10 cellular contexts compared by ENCODE assay signal in genomic region chr3:112126501-112126900, GRCh38. TPM values are rescaled to one million over a fixed set of nuclear protein-coding genes. Genes with fewer than 3 reads are reported as not detected.
A peak's percentile ranks its signal among the peaks of the same experiment; 100 is the strongest.
DNase-seq lines count a peak whose midpoint lies in the region; ATAC-seq, FAIRE-seq and TF ChIP-seq lines count a peak whose summit lies in the region.
"Had no signal": no experiment of that assay in that cellular context is flagged by ENCODE, and none has a peak within 500 bp of the region (broad histone marks: within the 10 kb centered on the region; RNA-seq: fewer than 3 reads in every experiment).

No MANE protein-coding gene starts in this region.

- H3K9me2 ChIP-seq in GM23248 (ENCODE audit: insufficient read depth), result no peaks in the 10 kb centered on the region

- TF ChIP-seq POLR2A in HepG2 (IDR thresholded peaks at IDR 0.05; ENCODE audit: insufficient read depth in 1 of 2, low read depth in 2 of 2, low read length in 2 of 2), result no peak

- BruUV-seq in A673 (replicated peaks; lab: Mats Ljungman, UMichigan) (no TSS peak), HepG2 (replicated peaks; lab: Mats Ljungman, UMichigan) (no TSS peak)

- TF ChIP-seq EP300 in HepG2 (IDR thresholded peaks at IDR 0.05; ENCODE audit: low read depth in 2 of 2, low read length in 2 of 2) (no peak), HepG2 (CRISPR knock-in tag; IDR thresholded peaks at IDR 0.05; ENCODE audit: borderline replicate concordance) (no peak)

- POLR2A ChIA-PET in A673 (lab: Charles Lee; ENCODE audit: low non-redundant PET) (no interaction called here), activated B cell treated with CpG ODN at 0.5 μM for 24 hours (lab: Charles Lee) (interaction anchor here (3.9 kb wide), 1 partner anchor 9 kb away, joined by 27 read pairs; no protein-coding TSS in a partner anchor), HepG2 (lab: Yijun Ruan, JAX) (no interaction called here)

- no peaks in the 10 kb centered on the region for H3K9me3 Mint-ChIP-seq in activated B cell treated with CpG ODN at 0.5 μM for 24 hours

- no peak for TF ChIP-seq RAD21 in HepG2 (CRISPR knock-in tag; IDR thresholded peaks at IDR 0.05)

- H3K79me2 ChIP-seq in GM23248 (ENCODE audit: insufficient read depth), result no peaks in the 10 kb centered on the region
- H3K79me2 ChIP-seq in HepG2 (ENCODE audit: insufficient read depth, low read length), result no peaks in the 10 kb centered on the region

- H3K4me3 ChIP-seq in A673 (ENCODE audit: low read depth, low read length, poor library complexity, severe bottlenecking) (no peak overlapping the region), GM23248 (no peak overlapping the region), HepG2 (replicated peaks in 1 of 3; ENCODE audit: insufficient read depth in 1 of 3, low read depth in 2 of 3, low read length in 3 of 3) (no peak overlapping the region)
- H3K4me3 ChIP-seq: thoracic aorta had no signal

- H3K27me3 Mint-ChIP-seq in activated B cell treated with CpG ODN at 0.5 μM for 24 hours, result no peaks in the 10 kb centered on the region

- H3K36me3 ChIP-seq in A673 (ENCODE audit: insufficient read depth, low read length, poor library complexity, severe bottlenecking), result no peaks in the 10 kb centered on the region
- no peaks in the 10 kb centered on the region for H3K36me3 ChIP-seq in GM23248 (ENCODE audit: low read depth)
- H3K36me3 ChIP-seq in HepG2 (replicated peaks in 1 of 2; ENCODE audit: control insufficient read depth in 1 of 2, insufficient read depth in 2 of 2, low read length in 2 of 2), result no peaks in the 10 kb centered on the region
- H3K36me3 ChIP-seq: thoracic aorta had no signal

- ATAC-seq in activated B cell treated with CpG ODN at 0.5 μM for 24 hours (ENCODE audit: low read depth) (no peak), HepG2 (no peak)

- no peak overlapping the region for H3K27ac ChIP-seq in A673 (ENCODE audit: low read depth, low read length, poor library complexity, severe bottlenecking)
- no peak overlapping the region for H3K27ac ChIP-seq in GM23248
- no peak overlapping the region for H3K27ac ChIP-seq in HepG2 (ENCODE audit: extremely low read length, insufficient read depth, low read length)
- H3K27ac ChIP-seq: thoracic aorta had no signal

- H3K4me1 ChIP-seq in A673 (ENCODE audit: insufficient read depth, low read length, poor library complexity, severe bottlenecking), result no peaks in the 10 kb centered on the region
- peaks cover 8% of the 10 kb centered on the region; the same call in 1 of the 2 replicates for H3K4me1 ChIP-seq in GM23248 (ENCODE audit: insufficient read depth)
- no peaks in the 10 kb centered on the region for H3K4me1 ChIP-seq in HepG2 (ENCODE audit: insufficient read depth, low read length)

- H4K20me1 ChIP-seq in GM23248 (ENCODE audit: insufficient read depth) (no peaks in the 10 kb centered on the region), HepG2 (ENCODE audit: insufficient read depth, low read length) (no peaks in the 10 kb centered on the region)

- peaks cover 93% of the 10 kb centered on the region for H3K4me1 Mint-ChIP-seq in activated B cell treated with CpG ODN at 0.5 μM for 24 hours

- intact Hi-C loops in A673 (cut with micrococcal nuclease; ENCODE audit: unreplicated experiment), result no loop called here
- intact Hi-C loops in activated B cell treated with CpG ODN at 0.5 μM for 24 hours (cut with micrococcal nuclease), result no loop called here
- intact Hi-C loops in HepG2 (cut with micrococcal nuclease; ENCODE audit: unreplicated experiment), result no loop called here

- peaks cover 42% of the 10 kb centered on the region for H3K36me3 Mint-ChIP-seq in activated B cell treated with CpG ODN at 0.5 μM for 24 hours (ENCODE audit: low read depth)

- no peaks in the 10 kb centered on the region for H3F3A ChIP-seq in GM23248 (ENCODE audit: insufficient read depth)

- H3K27ac Mint-ChIP-seq in activated B cell treated with CpG ODN at 0.5 μM for 24 hours, result peak overlapping the region; percentile 82

- 75 to 89% methylated on average over 2 of the region's 2 CpGs for WGBS in GM23248 (ENCODE audit: low coverage in 1 of 2, low lambda C conversion rate in 2 of 2, missing lambda C conversion rate in 2 of 2), 2 experiments
- WGBS in HepG2 (ENCODE audit: low lambda C conversion rate), result 36% methylated on average over 2 of the region's 2 CpGs

- peak overlapping the region; percentile 24 for H3K4me3 Mint-ChIP-seq in activated B cell treated with CpG ODN at 0.5 μM for 24 hours

- peak; percentile 25 for DNase-seq in A673 (ENCODE audit: low spot score)
- peak; percentile 29 for DNase-seq in GM23248
- no peak for DNase-seq in activated B cell treated with CpG ODN at 0.5 μM for 24 hours
- peak; percentile 21 for DNase-seq in iris pigment epithelial cell (ENCODE audit: low read depth)
- no peak for DNase-seq in NCI-H345 (lab: John Stamatoyannopoulos, UW)
- no peak for DNase-seq in HepG2 (ENCODE audit: low spot score)
- no peak for DNase-seq in activated CD4-positive, CD25-positive, alpha-beta regulatory T cell (lab: John Stamatoyannopoulos, UW)
- DNase-seq in RCC 7860 (ENCODE audit: low spot score), result no peak
- DNase-seq: cerebellar nuclear complex had no signal

- FAIRE-seq in HepG2 (lab: Jason Lieb, UNC), result no peak
- no peak for FAIRE-seq in RCC 7860 (lab: Jason Lieb, UNC)

- no peak overlapping the region for H3K4me2 ChIP-seq in GM23248 (ENCODE audit: unreplicated experiment)
- H3K4me2 ChIP-seq in HepG2 (ENCODE audit: low read depth, low read length), result no peak overlapping the region

- H3K9ac ChIP-seq in GM23248, result no peak overlapping the region
- H3K9ac ChIP-seq in HepG2 (ENCODE audit: insufficient read depth, low read depth, low read length), result no peak overlapping the region

- TF ChIP-seq CTCF in A673 (conservative IDR thresholded peaks at IDR 0.05; ENCODE audit: low read depth, low read length) (no peak), activated B cell treated with CpG ODN at 0.5 μM for 24 hours (IDR thresholded peaks at IDR 0.05) (no peak), HepG2 (CRISPR knock-in tag; IDR thresholded peaks at IDR 0.05) (no peak)

- H2AFZ ChIP-seq in GM23248 (peak overlapping the region; percentile 23; the same call in 1 of the 2 replicates), HepG2 (ENCODE audit: low read length) (no peak overlapping the region)

- in situ Hi-C loops in GM23248 (cut with MboI) (loop anchor here (25.0 kb wide), 1 partner anchor 386 kb away; no protein-coding TSS in a partner anchor), HepG2 (cut with HindIII; ENCODE audit: extremely low pct_ligation_motif_present, low pct_unique_long_range_greater_than_20kb) (no loop called here)

- H3K9me3 ChIP-seq in A673 (ENCODE audit: low read depth, low read length, poor library complexity, severe bottlenecking) (no peaks in the 10 kb centered on the region), GM23248 (ENCODE audit: low read depth) (no peaks in the 10 kb centered on the region), HepG2 (ENCODE audit: low read length) (no peaks in the 10 kb centered on the region)
- H3K9me3 ChIP-seq: thoracic aorta had no signal

- H3K27me3 ChIP-seq in A673 (replicated peaks; ENCODE audit: insufficient read depth, low read depth, low read length, poor library complexity) (no peaks in the 10 kb centered on the region), GM23248 (replicated peaks; ENCODE audit: insufficient read depth) (no peaks in the 10 kb centered on the region), HepG2 (ENCODE audit: control insufficient read depth in 1 of 2, insufficient read depth in 2 of 2, low read length in 2 of 2) (no peaks in the 10 kb centered on the region)

- CTCF ChIA-PET in A673 (lab: Charles Lee), result no interaction called here
- CTCF ChIA-PET in activated B cell treated with CpG ODN at 0.5 μM for 24 hours (lab: Charles Lee), result interaction anchor here (2.5 kb wide), 1 partner anchor 10 kb away, joined by 10 read pairs; no protein-coding TSS in a partner anchor
- CTCF ChIA-PET in HepG2 (lab: Yijun Ruan, JAX; ENCODE audit: low intra/inter-chr PET ratio, low total read pairs), result no interaction called here

RNA-seq across cellular contexts. Expression of gene GCSAM, which starts 6.5 kb away (rescaled TPM):
- total RNA-seq in A673 (2021) (not detected in 2 replicates), activated B cell treated with CpG ODN at 0.5 μM for 24 hours (16.0 and 17.3 TPM in 2 replicates), HepG2 (2016; rRNA removed; fragmentation: Illumina TruSeq; extraction: Trizol) (not detected in 2 replicates)
- total RNA-seq in GM23248 (2014; rRNA removed; shearing (Covaris generic)), result not detected in 2 replicates
- polyA plus RNA-seq in GM23248 (2016; fragmentation: Nextera tagmentation; extraction: Ambion mirVana) (0.19 and 0.20 TPM in 2 replicates), HepG2 (2011; rRNA removed) (not detected in 2 replicates)
- not detected in 2 replicates for total RNA-seq in HepG2 (2016; cell fraction: cytosol; rRNA removed; fragmentation: Illumina TruSeq; extraction: Trizol; ENCODE audit: low read depth)
- total RNA-seq in HepG2 (2016; cell fraction: insoluble cytoplasmic fraction; rRNA removed; fragmentation: Illumina TruSeq; extraction: Trizol), result not detected in 2 replicates
- not detected in 2 replicates for total RNA-seq in HepG2 (2016; cell fraction: membrane; rRNA removed; fragmentation: Illumina TruSeq; extraction: Trizol)
- not detected in 2 replicates for total RNA-seq in HepG2 (2016; cell fraction: nucleus; rRNA removed; fragmentation: Illumina TruSeq; extraction: Trizol)
- 0.05 and 0.07 TPM in 2 replicates for polyA plus RNA-seq in HepG2 (2011; cell fraction: cytosol; rRNA removed)
- not detected in 2 replicates for polyA plus RNA-seq in HepG2 (2011; cell fraction: nucleus; rRNA removed)
- polyA plus RNA-seq in HepG2 (2012), result not detected in 2 replicates
- not detected in 2 replicates for polyA plus RNA-seq in HepG2 (2016; cell fraction: cytosol; fragmentation: Illumina TruSeq; extraction: Trizol; ENCODE audit: low read depth)
- not detected in 2 replicates for polyA plus RNA-seq in HepG2 (2016; cell fraction: insoluble cytoplasmic fraction; fragmentation: Illumina TruSeq; extraction: Trizol; ENCODE audit: low read depth)
- not detected in 2 replicates for polyA plus RNA-seq in HepG2 (2016; cell fraction: membrane; fragmentation: Illumina TruSeq; extraction: Trizol; ENCODE audit: low read depth)
- polyA plus RNA-seq in HepG2 (2016; cell fraction: nucleus; fragmentation: Illumina TruSeq; extraction: Trizol; ENCODE audit: insufficient read depth, low read depth), result not detected in 2 replicates
- 0.19 TPM in 1 of 2 replicates, not detected in the other for polyA minus RNA-seq in HepG2 (2011; rRNA and poly(A)+ RNA removed; ENCODE audit: low replicate concordance)
- not detected in 2 replicates for polyA minus RNA-seq in HepG2 (2011; cell fraction: cytosol; rRNA and poly(A)+ RNA removed)
- not detected in 2 replicates for polyA minus RNA-seq in HepG2 (2011; cell fraction: nucleus; rRNA and poly(A)+ RNA removed)

RNA-seq across cellular contexts. Expression of gene C3orf52, which starts 40.3 kb away (rescaled TPM):
- total RNA-seq in A673 (2021) (0.73 and 1.0 TPM in 2 replicates), activated B cell treated with CpG ODN at 0.5 μM for 24 hours (1.4 and 1.8 TPM in 2 replicates), HepG2 (2016; rRNA removed; fragmentation: Illumina TruSeq; extraction: Trizol) (1.0 and 1.2 TPM in 2 replicates)
- 1.3 and 3.5 TPM in 2 replicates for total RNA-seq in GM23248 (2014; rRNA removed; shearing (Covaris generic))
- polyA plus RNA-seq in GM23248 (2016; fragmentation: Nextera tagmentation; extraction: Ambion mirVana) (1.6 and 1.9 TPM in 2 replicates), HepG2 (2011; rRNA removed) (0.79 and 1.1 TPM in 2 replicates)
- total RNA-seq in HepG2 (2016; cell fraction: cytosol; rRNA removed; fragmentation: Illumina TruSeq; extraction: Trizol; ENCODE audit: low read depth), result 0.18 and 0.30 TPM in 2 replicates
- total RNA-seq in HepG2 (2016; cell fraction: insoluble cytoplasmic fraction; rRNA removed; fragmentation: Illumina TruSeq; extraction: Trizol), result 0.70 and 1.1 TPM in 2 replicates
- 0.55 and 0.62 TPM in 2 replicates for total RNA-seq in HepG2 (2016; cell fraction: membrane; rRNA removed; fragmentation: Illumina TruSeq; extraction: Trizol)
- 1.5 and 1.6 TPM in 2 replicates for total RNA-seq in HepG2 (2016; cell fraction: nucleus; rRNA removed; fragmentation: Illumina TruSeq; extraction: Trizol)
- 0.51 and 0.91 TPM in 2 replicates for polyA plus RNA-seq in HepG2 (2011; cell fraction: cytosol; rRNA removed)
- 1.0 and 2.3 TPM in 2 replicates for polyA plus RNA-seq in HepG2 (2011; cell fraction: nucleus; rRNA removed)
- 0.16 and 0.49 TPM in 2 replicates for polyA plus RNA-seq in HepG2 (2012)
- polyA plus RNA-seq in HepG2 (2016; cell fraction: cytosol; fragmentation: Illumina TruSeq; extraction: Trizol; ENCODE audit: low read depth), result 0.14 and 0.20 TPM in 2 replicates
- 0.41 and 0.96 TPM in 2 replicates for polyA plus RNA-seq in HepG2 (2016; cell fraction: insoluble cytoplasmic fraction; fragmentation: Illumina TruSeq; extraction: Trizol; ENCODE audit: low read depth)
- polyA plus RNA-seq in HepG2 (2016; cell fraction: membrane; fragmentation: Illumina TruSeq; extraction: Trizol; ENCODE audit: low read depth), result 0.31 and 0.32 TPM in 2 replicates
- 1.1 and 1.3 TPM in 2 replicates for polyA plus RNA-seq in HepG2 (2016; cell fraction: nucleus; fragmentation: Illumina TruSeq; extraction: Trizol; ENCODE audit: insufficient read depth, low read depth)
- 0.28 and 8.6 TPM in 2 replicates for polyA minus RNA-seq in HepG2 (2011; rRNA and poly(A)+ RNA removed; ENCODE audit: low replicate concordance)
- 0.40 and 0.97 TPM in 2 replicates for polyA minus RNA-seq in HepG2 (2011; cell fraction: cytosol; rRNA and poly(A)+ RNA removed)
- polyA minus RNA-seq in HepG2 (2011; cell fraction: nucleus; rRNA and poly(A)+ RNA removed), result 4.0 and 5.2 TPM in 2 replicates

Comparison
In these comparisons a context has a peak if more than half of its experiments do, and no peak if none do; other contexts are left out.
1. DNase-seq: peak in A673 (single experiment), GM23248 (single experiment) and iris pigment epithelial cell (single experiment); none in activated B cell treated with CpG ODN at 0.5 μM for 24 hours (single experiment), NCI-H345 (single experiment), HepG2 (single experiment), activated CD4-positive, CD25-positive, alpha-beta regulatory T cell (0 of 4) and RCC 7860 (single experiment).
2. RNA of gene GCSAM, which starts 6.5 kb away (total RNA-seq): 16.0 to 17.3 TPM in activated B cell treated with CpG ODN at 0.5 μM for 24 hours; not detected in A673, not detected in GM23248 and not detected in HepG2; every median in the first group is over 10 times any median in the second.